1 cellular context compared by ENCODE assay signal in genomic region chr11:2976289-2977063, GRCh38.
TF ChIP-seq lines count a peak whose summit lies in the region.

No MANE protein-coding gene starts in this region.

TF ChIP-seq in A549, 52 proteins besides CTCF, POLR2A, EP300 and RAD21 (continued from another document):
- no peak for TF ChIP-seq BCL3 (IDR thresholded peaks at IDR 0.05)
- no peak for TF ChIP-seq CEBPB (IDR thresholded peaks at IDR 0.05)
- no peak for TF ChIP-seq RARB (CRISPR knock-in tag; IDR thresholded peaks at IDR 0.05)
- no peak for TF ChIP-seq MAZ (IDR thresholded peaks at IDR 0.05; ENCODE audit: borderline replicate concordance, low read depth, low read length)
- TF ChIP-seq ZFP36 (IDR thresholded peaks at IDR 0.05; ENCODE audit: borderline replicate concordance, partially characterized antibody) = no peak
- no peak for TF ChIP-seq REST (IDR thresholded peaks at IDR 0.05)
- no peak for TF ChIP-seq E2F6 (IDR thresholded peaks at IDR 0.05; ENCODE audit: borderline replicate concordance, low read depth)
- TF ChIP-seq HOXB5 (CRISPR knock-in tag; IDR thresholded peaks at IDR 0.05) = no peak
- no peak for TF ChIP-seq FOXS1 (CRISPR knock-in tag; IDR thresholded peaks at IDR 0.05)
- TF ChIP-seq CBX8 (IDR thresholded peaks at IDR 0.05) = no peak
- TF ChIP-seq POLR2AphosphoS2 (conservative IDR thresholded peaks at IDR 0.05; ENCODE audit: low read length) = no peak
- TF ChIP-seq HOXA7 (CRISPR knock-in tag; IDR thresholded peaks at IDR 0.05) = no peak
